Comparison of ENCODE assay signal across 1 cellular context in genomic region chr1:46171872-46172271, GRCh38.
TF ChIP-seq lines count a peak whose summit lies in the region.

No MANE protein-coding gene starts in this region.

TF ChIP-seq in WTC11, 78 proteins besides CTCF, POLR2A, EP300 and RAD21 (continued from another document):
- TF ChIP-seq USF2 (CRISPR knock-in tag; IDR thresholded peaks at IDR 0.05) (no peak), GABPB1 (CRISPR knock-in tag; IDR thresholded peaks at IDR 0.05) (no peak), ZNF219 (CRISPR knock-in tag; IDR thresholded peaks at IDR 0.05; ENCODE audit: borderline replicate concordance) (no peak), GTF2I (CRISPR knock-in tag; conservative IDR thresholded peaks at IDR 0.05) (no peak)
TF ChIP-seq in WTC11: peak in this region for 0.
